Comparison of ENCODE assay signal across 26 cellular contexts in the genomic region with DNA sequence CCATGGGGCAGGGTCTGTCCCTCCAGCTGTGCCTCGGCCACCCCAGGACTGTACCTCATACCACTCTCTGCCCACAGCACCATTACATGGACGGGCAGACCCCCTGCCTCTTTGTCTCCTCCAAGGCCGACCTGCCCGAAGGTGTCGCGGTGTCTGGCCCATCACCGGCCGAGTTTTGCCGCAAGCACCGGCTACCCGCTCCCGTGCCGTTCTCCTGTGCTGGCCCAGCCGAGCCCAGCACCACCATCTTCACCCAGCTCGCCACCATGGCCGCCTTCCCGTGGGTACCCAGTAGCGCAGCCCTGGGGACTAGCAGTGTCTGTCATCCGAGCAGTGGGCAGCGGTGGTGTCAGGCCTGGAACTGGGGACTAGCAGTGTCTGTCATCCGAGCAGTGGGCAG.
"Had no signal": no experiment of that assay in that cellular context is flagged by ENCODE, and none has a peak within 500 bp of the region (broad histone marks: within the 10 kb centered on the region; RNA-seq: fewer than 3 reads in every experiment).

No MANE protein-coding gene starts in this region.

- H3K4me3 ChIP-seq: colonic mucosa, esophagus squamous epithelium, lower lobe of right lung, mucosa of descending colon, neural progenitor cell, prostate gland, skin epidermis, spleen, suprapubic skin, transverse colon, vagina had no signal

- H3K9ac ChIP-seq: neural progenitor cell had no signal

- H2AFZ ChIP-seq: neural progenitor cell had no signal

- ATAC-seq: left ventricle myocardium superior; lower lobe of right lung; mucosa of descending colon; natural killer cell treated with Interleukin-12 subunit alpha and Interleukin-12 subunit beta and Interleukin-15 and Interleukin-18, amount 100 ng/mL, for 72 hours; right cardiac atrium; stimulated activated naive B cell treated with anti-CD40 and anti-IgM and Interleukin-4, amounts not matched to agents 10 μg/mL and 1 μg/mL and 100 μg/mL, for 72 hours; stimulated activated naive CD8-positive, alpha-beta T cell treated with anti-CD3 and anti-CD28 coated beads, Interleukin-15, amount 100 ng/mL, for 72 hours had no signal

- H3K36me3 ChIP-seq: neural progenitor cell had no signal

- H3K9me3 ChIP-seq: colonic mucosa, esophagus squamous epithelium, lower lobe of right lung, mucosa of descending colon, prostate gland, spleen, suprapubic skin, transverse colon, vagina had no signal

- H3K27me3 Mint-ChIP-seq: natural killer cell treated with Interleukin-12 subunit alpha and Interleukin-12 subunit beta and Interleukin-15 and Interleukin-18, amount 100 ng/mL, for 72 hours had no signal

- H3K27me3 ChIP-seq: colonic mucosa, transverse colon, vagina had no signal

- H3K4me1 Mint-ChIP-seq: neural progenitor cell had no signal

- H3K4me3 Mint-ChIP-seq: dendritic cell treated with granulocyte-macrophage colony-stimulating factor and Interleukin-4, amounts not matched to agents 40 ng/mL and 50 ng/mL, for 4 days; endodermal cell; memory B cell; mesothelial cell of epicardium; natural killer cell treated with Interleukin-12 subunit alpha and Interleukin-12 subunit beta and Interleukin-15 and Interleukin-18, amount 100 ng/mL, for 72 hours; neural progenitor cell; stimulated activated naive B cell treated with anti-CD40 and anti-IgM and Interleukin-4, amounts not matched to agents 10 μg/mL and 1 μg/mL and 100 μg/mL, for 72 hours; stimulated activated naive CD8-positive, alpha-beta T cell treated with anti-CD3 and anti-CD28 coated beads, Interleukin-15, amount 100 ng/mL, for 72 hours had no signal

- DNase-seq: colonic mucosa; effector CD8-positive, alpha-beta T cell; endodermal cell; esophagus squamous epithelium; foreskin melanocyte; left ventricle myocardium superior; lower lobe of right lung; mucosa of descending colon; naive B cell; nucleus accumbens; right cardiac atrium; spleen; stimulated activated CD4-positive, alpha-beta T cell treated with anti-CD3 and anti-CD28 coated beads, Interleukin-2, amount 100 ng/mL, for 48 hours; stimulated activated naive B cell treated with anti-CD40 and anti-IgM and Interleukin-4, amounts not matched to agents 10 μg/mL and 1 μg/mL and 100 μg/mL, for 72 hours; stimulated activated naive CD8-positive, alpha-beta T cell treated with anti-CD3 and anti-CD28 coated beads, Interleukin-15, amount 100 ng/mL, for 72 hours; transverse colon had no signal

- H3K27ac Mint-ChIP-seq: dendritic cell treated with granulocyte-macrophage colony-stimulating factor and Interleukin-4, amounts not matched to agents 40 ng/mL and 50 ng/mL, for 4 days; endodermal cell; memory B cell; mesothelial cell of epicardium; naive B cell; natural killer cell treated with Interleukin-12 subunit alpha and Interleukin-12 subunit beta and Interleukin-15 and Interleukin-18, amount 100 ng/mL, for 72 hours; neural progenitor cell; stimulated activated naive B cell treated with anti-CD40 and anti-IgM and Interleukin-4, amounts not matched to agents 10 μg/mL and 1 μg/mL and 100 μg/mL, for 72 hours; stimulated activated naive CD8-positive, alpha-beta T cell treated with anti-CD3 and anti-CD28 coated beads, Interleukin-15, amount 100 ng/mL, for 72 hours had no signal

- H3K4me2 ChIP-seq: neural progenitor cell had no signal

- H3K9me3 Mint-ChIP-seq: dendritic cell treated with granulocyte-macrophage colony-stimulating factor and Interleukin-4, amounts not matched to agents 40 ng/mL and 50 ng/mL, for 4 days; endodermal cell; memory B cell; mesothelial cell of epicardium; naive B cell; natural killer cell treated with Interleukin-12 subunit alpha and Interleukin-12 subunit beta and Interleukin-15 and Interleukin-18, amount 100 ng/mL, for 72 hours; neural progenitor cell; stimulated activated naive B cell treated with anti-CD40 and anti-IgM and Interleukin-4, amounts not matched to agents 10 μg/mL and 1 μg/mL and 100 μg/mL, for 72 hours; stimulated activated naive CD8-positive, alpha-beta T cell treated with anti-CD3 and anti-CD28 coated beads, Interleukin-15, amount 100 ng/mL, for 72 hours had no signal

- H3K36me3 Mint-ChIP-seq: naive B cell; natural killer cell treated with Interleukin-12 subunit alpha and Interleukin-12 subunit beta and Interleukin-15 and Interleukin-18, amount 100 ng/mL, for 72 hours; neural progenitor cell had no signal

- H3K27ac ChIP-seq: colonic mucosa, esophagus squamous epithelium, lower lobe of right lung, neural progenitor cell, prostate gland, skin epidermis, suprapubic skin, transverse colon, vagina had no signal

- FAIRE-seq: keratinocyte had no signal
